ENCODE assay signal across 26 cellular contexts in genomic region chr9:76564300-76564699, GRCh38.
A peak's percentile ranks its signal among the peaks of the same experiment; 100 is the strongest.
DNase-seq lines count a peak whose midpoint lies in the region; ATAC-seq and TF ChIP-seq lines count a peak whose summit lies in the region.
"Had no signal": no experiment of that assay in that cellular context is flagged by ENCODE, and none has a peak within 500 bp of the region (broad histone marks: within the 10 kb centered on the region; RNA-seq: fewer than 3 reads in every experiment).

No MANE protein-coding gene starts in this region.

- H3K4me3 Mint-ChIP-seq in activated B cell treated with CpG ODN at 0.5 μM for 24 hours: no peak overlapping the region
- H3K4me3 Mint-ChIP-seq: neural progenitor cell; T-helper 1 cell treated with Interleukin-12 subunit alpha and Interleukin-12 subunit beta and Interleukin-4 antibody, amounts not matched to agents 30 μg/mL and 1 μg/mL, for 36 hours; type B pancreatic cell had no signal

- intact Hi-C loops in activated B cell treated with CpG ODN at 0.5 μM for 24 hours (cut with micrococcal nuclease): loop anchor here (5.0 kb wide), 3 partner anchors 78 to 93 kb away; no protein-coding TSS in a partner anchor

- no peak for ATAC-seq in activated B cell treated with CpG ODN at 0.5 μM for 24 hours (ENCODE audit: low read depth)
- ATAC-seq: left ventricle myocardium superior had no signal

- H3K9me3 Mint-ChIP-seq in activated B cell treated with CpG ODN at 0.5 μM for 24 hours: no peaks in the 10 kb centered on the region
- H3K9me3 Mint-ChIP-seq: neural progenitor cell, type B pancreatic cell had no signal

- no peak for TF ChIP-seq CTCF in HFF-Myc (IDR thresholded peaks at IDR 0.05; ENCODE audit: low read depth, low read length, missing control alignments)
- TF ChIP-seq CTCF in activated B cell treated with CpG ODN at 0.5 μM for 24 hours (IDR thresholded peaks at IDR 0.05): no peak

- H3K36me3 Mint-ChIP-seq in activated B cell treated with CpG ODN at 0.5 μM for 24 hours (ENCODE audit: low read depth): no peaks in the 10 kb centered on the region
- H3K36me3 Mint-ChIP-seq: neural progenitor cell, type B pancreatic cell had no signal

- no peaks in the 10 kb centered on the region for H3K27me3 Mint-ChIP-seq in activated B cell treated with CpG ODN at 0.5 μM for 24 hours
- H3K27me3 Mint-ChIP-seq: type B pancreatic cell had no signal

- POLR2A ChIA-PET in activated B cell treated with CpG ODN at 0.5 μM for 24 hours (lab: Charles Lee): no interaction called here

- H3K27ac Mint-ChIP-seq in activated B cell treated with CpG ODN at 0.5 μM for 24 hours: peak overlapping the region; percentile 43
- H3K27ac Mint-ChIP-seq: neural progenitor cell; T-helper 1 cell treated with Interleukin-12 subunit alpha and Interleukin-12 subunit beta and Interleukin-4 antibody, amounts not matched to agents 30 μg/mL and 1 μg/mL, for 36 hours; type B pancreatic cell had no signal

- CTCF ChIA-PET in activated B cell treated with CpG ODN at 0.5 μM for 24 hours (lab: Charles Lee): no interaction called here

- peaks cover 51% of the 10 kb centered on the region for H3K4me1 Mint-ChIP-seq in activated B cell treated with CpG ODN at 0.5 μM for 24 hours

- no peak overlapping the region for H3K4me3 ChIP-seq in HFF-Myc (replicated peaks; ENCODE audit: low read depth, low read length)
- H3K4me3 ChIP-seq: esophagus muscularis mucosa, neural progenitor cell, PC-9, prostate gland, SJSA1, stomach had no signal

- DNase-seq in EL (peak; percentile 71), HFF-Myc (ENCODE audit: extremely low read depth, low read depth) (peak; percentile 15), activated B cell treated with CpG ODN at 0.5 μM for 24 hours (no peak), kidney tubule cell (ENCODE audit: low spot score) (peak; percentile 35), LoVo (ENCODE audit: low spot score) (no peak)
- DNase-seq in activated CD4-positive, alpha-beta T cell treated with anti-CD3 and anti-CD28 coated beads, Interleukin-2, amount 50 U/mL, for 4 hours: no peak
- DNase-seq in effector CD4-positive, alpha-beta T cell: no peak
- DNase-seq: activated CD4-positive, alpha-beta T cell treated with anti-CD3 and anti-CD28 coated beads, Interleukin-2, amount 50 U/mL, for 1 hour; activated naive CD4-positive, alpha-beta T cell; activated T-cell treated with anti-CD3 and anti-CD28 coated beads for 4 hours; aorta; BE2C; cerebellar nuclear complex; effector memory CD4-positive, alpha-beta T cell; left ventricle myocardium superior; MM.1S; NCI-H1694; NCI-H82; PC-9; stomach had no signal

Comparison
In these comparisons a context has a peak if more than half of its experiments do, and no peak if none do; other contexts are left out.
1. DNase-seq: peak in EL (single experiment), HFF-Myc (single experiment) and kidney tubule cell (single experiment); none in activated B cell treated with CpG ODN at 0.5 μM for 24 hours (single experiment), activated CD4-positive, alpha-beta T cell treated with anti-CD3 and anti-CD28 coated beads, Interleukin-2, amount 50 U/mL, for 4 hours (0 of 2), effector CD4-positive, alpha-beta T cell (single experiment) and LoVo (single experiment).